17 cellular contexts compared by ENCODE assay signal in genomic region chr11:32311351-32312077, GRCh38.
DNase-seq lines count a peak whose midpoint lies in the region; ATAC-seq, FAIRE-seq and TF ChIP-seq lines count a peak whose summit lies in the region.
"Had no signal": no experiment of that assay in that cellular context is flagged by ENCODE, and none has a peak within 500 bp of the region (broad histone marks: within the 10 kb centered on the region; RNA-seq: fewer than 3 reads in every experiment).

No MANE protein-coding gene starts in this region.

- no peaks in the 10 kb centered on the region for H3K27me3 ChIP-seq in Panc1 (ENCODE audit: control insufficient read depth, insufficient read depth, low read length)
- no peaks in the 10 kb centered on the region for H3K27me3 ChIP-seq in naive thymus-derived CD4-positive, alpha-beta T cell (ENCODE audit: control insufficient read depth in 2 of 2, insufficient read depth in 2 of 2, low read length in 2 of 2)
- H3K27me3 ChIP-seq: BLaER1, MG63, SJSA1 had no signal

- H3K4me1 ChIP-seq in Panc1 (ENCODE audit: control insufficient read depth, insufficient read depth, low read length), result peaks cover 22% of the 10 kb centered on the region
- no peaks in the 10 kb centered on the region for H3K4me1 ChIP-seq in naive thymus-derived CD4-positive, alpha-beta T cell (ENCODE audit: control insufficient read depth in 2 of 2, insufficient read depth in 2 of 2, low read length in 2 of 2)
- H3K4me1 ChIP-seq: BLaER1, SJSA1 had no signal

- BruUV-seq in Panc1 (replicated peaks; lab: Mats Ljungman, UMichigan), result no TSS peak

- intact Hi-C loops in Panc1 (cut with micrococcal nuclease; ENCODE audit: unreplicated experiment), result no loop called here
- intact Hi-C loops in naive thymus-derived CD4-positive, alpha-beta T cell (cut with micrococcal nuclease), result no loop called here

- no peak overlapping the region for H3K4me3 Mint-ChIP-seq in mesothelial cell of epicardium
- no peak overlapping the region for H3K4me3 Mint-ChIP-seq in naive thymus-derived CD4-positive, alpha-beta T cell

- POLR2A ChIA-PET in Panc1 (lab: Charles Lee), result no interaction called here
- POLR2A ChIA-PET in naive thymus-derived CD4-positive, alpha-beta T cell (lab: Charles Lee), result no interaction called here

- DNase-seq in NCI-H1694 treated with DMSO at 0.1 percent for 48 hours (lab: John Stamatoyannopoulos, UW) (peak; percentile 86), Panc1 (ENCODE audit: low read depth, low spot score) (no peak), mesothelial cell of epicardium (ENCODE audit: low spot score in 2 of 2, unreplicated experiment in 2 of 2) (no peak), urothelium cell line (ENCODE audit: low spot score) (no peak)
- no peak for DNase-seq in naive thymus-derived CD4-positive, alpha-beta T cell
- no peak for DNase-seq in activated T-cell treated with anti-CD3 and anti-CD28 coated beads, Interleukin-2, amount 50 U/mL, for 48 hours
- DNase-seq: MG63, NCI-H1092 treated with DMSO at 0.1 percent for 48 hours, NCI-H187 treated with DMSO at 0.1 percent for 48 hours, NCI-H526, SW 1271 had no signal

- peak overlapping the region; percentile 60 for H3K27ac ChIP-seq in Panc1 (ENCODE audit: low read length)
- H3K27ac ChIP-seq in naive thymus-derived CD4-positive, alpha-beta T cell (ENCODE audit: low read depth, low read length), result no peak overlapping the region
- H3K27ac ChIP-seq: BLaER1, KMS-11, SJSA1 had no signal

- H3K4me1 Mint-ChIP-seq in mesothelial cell of epicardium, result peaks cover 82% of the 10 kb centered on the region
- H3K4me1 Mint-ChIP-seq in naive thymus-derived CD4-positive, alpha-beta T cell, result peaks cover 0 to 4% (median 0%) of the 10 kb centered on the region in 7 donors

- FAIRE-seq in urothelium cell line (lab: Jason Lieb, UNC), result peak; percentile 63
- FAIRE-seq: GM12891, H54 had no signal

- H3K27ac Mint-ChIP-seq in mesothelial cell of epicardium, result peak overlapping the region; percentile 91
- no peak overlapping the region for H3K27ac Mint-ChIP-seq in naive thymus-derived CD4-positive, alpha-beta T cell

- H3K4me3 ChIP-seq in Panc1 (ENCODE audit: low read depth in 2 of 2, low read length in 2 of 2), result no peak overlapping the region
- H3K4me3 ChIP-seq in naive thymus-derived CD4-positive, alpha-beta T cell (ENCODE audit: low read length), result no peak overlapping the region
- H3K4me3 ChIP-seq: BLaER1, MG63, SJSA1 had no signal

- ATAC-seq in Panc1 (no peak), GM21367 (IDR thresholded peaks at IDR 0.05; ENCODE audit: unreplicated experiment) (no peak)
- no peak for ATAC-seq in naive thymus-derived CD4-positive, alpha-beta T cell

- H3K36me3 ChIP-seq in Panc1 (ENCODE audit: control insufficient read depth, insufficient read depth, low read length), result no peaks in the 10 kb centered on the region
- H3K36me3 ChIP-seq in naive thymus-derived CD4-positive, alpha-beta T cell (ENCODE audit: control insufficient read depth in 2 of 3, insufficient read depth in 3 of 3, low read length in 3 of 3), result no peaks in the 10 kb centered on the region
- H3K36me3 ChIP-seq: BLaER1, MG63, SJSA1 had no signal

- TF ChIP-seq CTCF in Panc1 (IDR thresholded peaks at IDR 0.05) (no peak), mesothelial cell of epicardium (IDR thresholded peaks at IDR 0.05; ENCODE audit: unreplicated experiment) (no peak)

- H3K36me3 Mint-ChIP-seq in mesothelial cell of epicardium, result no peaks in the 10 kb centered on the region
- no peaks in the 10 kb centered on the region for H3K36me3 Mint-ChIP-seq in naive thymus-derived CD4-positive, alpha-beta T cell

- CTCF ChIA-PET in Panc1 (lab: Charles Lee), result no interaction called here
- CTCF ChIA-PET in naive thymus-derived CD4-positive, alpha-beta T cell (lab: Charles Lee), result no interaction called here

- H3K9me3 Mint-ChIP-seq in mesothelial cell of epicardium, result no peaks in the 10 kb centered on the region
- no peaks in the 10 kb centered on the region for H3K9me3 Mint-ChIP-seq in naive thymus-derived CD4-positive, alpha-beta T cell

- H3K9me3 ChIP-seq in Panc1 (ENCODE audit: control insufficient read depth, insufficient read depth, low read depth, low read length), result no peaks in the 10 kb centered on the region
- no peaks in the 10 kb centered on the region for H3K9me3 ChIP-seq in naive thymus-derived CD4-positive, alpha-beta T cell (ENCODE audit: control insufficient read depth in 2 of 3, low read length in 3 of 3)
- H3K9me3 ChIP-seq: BLaER1, MG63, SJSA1 had no signal

- in situ Hi-C loops in Panc1 (cut with HindIII; ENCODE audit: low pct_unique_long_range_greater_than_20kb, low sequenced_read_pairs), result no loop called here

- H3K27me3 Mint-ChIP-seq in mesothelial cell of epicardium (ENCODE audit: low read depth), result no peaks in the 10 kb centered on the region
- H3K27me3 Mint-ChIP-seq in naive thymus-derived CD4-positive, alpha-beta T cell, result peaks cover 5 to 25% (median 8%) of the 10 kb centered on the region in 5 donors
